1 cellular context compared by ENCODE assay signal in the genomic region with DNA sequence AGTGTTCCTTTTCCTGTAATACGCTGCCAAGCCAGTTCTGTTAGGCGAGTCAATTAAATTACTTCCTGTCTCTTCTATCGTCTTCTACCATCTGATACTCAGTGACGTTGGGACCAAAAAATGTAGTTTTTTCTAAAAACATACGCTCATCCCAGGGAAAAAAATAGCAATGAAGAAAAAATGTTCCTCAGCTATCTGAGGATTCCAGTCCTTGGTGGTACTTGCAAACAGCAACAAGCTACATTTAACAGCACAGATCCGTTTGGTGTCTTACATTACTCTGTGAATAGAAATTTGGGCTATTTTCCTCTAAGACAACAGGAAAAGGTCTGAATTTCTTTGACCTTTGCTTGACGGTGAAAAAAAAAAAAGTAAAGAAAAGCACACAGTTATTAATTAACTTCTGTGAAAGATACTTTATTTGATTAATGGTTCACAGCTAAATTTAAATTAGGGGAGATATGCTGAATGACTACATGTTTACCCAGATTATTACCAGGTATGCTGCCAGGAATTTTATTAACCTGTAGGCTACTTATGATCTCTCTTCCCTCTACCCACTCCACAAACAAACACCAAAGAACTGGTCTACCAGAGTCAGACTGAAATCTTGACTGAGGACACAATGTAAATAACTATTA.
TF ChIP-seq lines count a peak whose summit lies in the region.

No MANE protein-coding gene starts in this region.

TF ChIP-seq in A549, 52 proteins besides CTCF, POLR2A, EP300 and RAD21 (continued from another document):
- TF ChIP-seq, protein P1, sequence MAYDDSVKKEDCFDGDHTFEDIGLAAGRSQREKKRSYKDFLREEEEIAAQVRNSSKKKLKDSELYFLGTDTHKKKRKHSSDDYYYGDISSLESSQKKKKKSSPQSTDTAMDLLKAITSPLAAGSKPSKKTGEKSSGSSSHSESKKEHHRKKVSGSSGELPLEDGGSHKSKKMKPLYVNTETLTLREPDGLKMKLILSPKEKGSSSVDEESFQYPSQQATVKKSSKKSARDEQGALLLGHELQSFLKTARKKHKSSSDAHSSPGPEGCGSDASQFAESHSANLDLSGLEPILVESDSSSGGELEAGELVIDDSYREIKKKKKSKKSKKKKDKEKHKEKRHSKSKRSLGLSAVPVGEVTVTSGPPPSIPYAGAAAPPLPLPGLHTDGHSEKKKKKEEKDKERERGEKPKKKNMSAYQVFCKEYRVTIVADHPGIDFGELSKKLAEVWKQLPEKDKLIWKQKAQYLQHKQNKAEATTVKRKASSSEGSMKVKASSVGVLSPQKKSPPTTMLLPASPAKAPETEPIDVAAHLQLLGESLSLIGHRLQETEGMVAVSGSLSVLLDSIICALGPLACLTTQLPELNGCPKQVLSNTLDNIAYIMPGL (CRISPR knock-in tag; IDR thresholded peaks at IDR 0.05; ENCODE audit: borderline replicate concordance), result no peak
- TF ChIP-seq ZFP36 (IDR thresholded peaks at IDR 0.05; ENCODE audit: borderline replicate concordance, partially characterized antibody), result no peak
- no peak for TF ChIP-seq CHD4 (IDR thresholded peaks at IDR 0.05; ENCODE audit: borderline replicate concordance)
- TF ChIP-seq EHMT2 (IDR thresholded peaks at IDR 0.05; ENCODE audit: low read depth), result no peak
- TF ChIP-seq, protein P2, sequence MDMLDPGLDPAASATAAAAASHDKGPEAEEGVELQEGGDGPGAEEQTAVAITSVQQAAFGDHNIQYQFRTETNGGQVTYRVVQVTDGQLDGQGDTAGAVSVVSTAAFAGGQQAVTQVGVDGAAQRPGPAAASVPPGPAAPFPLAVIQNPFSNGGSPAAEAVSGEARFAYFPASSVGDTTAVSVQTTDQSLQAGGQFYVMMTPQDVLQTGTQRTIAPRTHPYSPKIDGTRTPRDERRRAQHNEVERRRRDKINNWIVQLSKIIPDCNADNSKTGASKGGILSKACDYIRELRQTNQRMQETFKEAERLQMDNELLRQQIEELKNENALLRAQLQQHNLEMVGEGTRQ (IDR thresholded peaks at IDR 0.05), result no peak
- TF ChIP-seq CEBPB (IDR thresholded peaks at IDR 0.05), result peak in 1 of 2 experiments; percentile 22; a peak in 1 of 4 replicates
- no peak for TF ChIP-seq ZNF302 (CRISPR knock-in tag; IDR thresholded peaks at IDR 0.05)
- no peak for TF ChIP-seq NPAS2 (CRISPR knock-in tag; IDR thresholded peaks at IDR 0.05; ENCODE audit: borderline replicate concordance)
- no peak for TF ChIP-seq BHLHE40 (IDR thresholded peaks at IDR 0.05; ENCODE audit: low read depth, low read length)
- no peak for TF ChIP-seq SMC3 (IDR thresholded peaks at IDR 0.05)
- TF ChIP-seq KDM1A (IDR thresholded peaks at IDR 0.05; ENCODE audit: low read depth), result no peak
- no peak for TF ChIP-seq RFX5 (IDR thresholded peaks at IDR 0.05)
- peak in 1 of 2 experiments; percentile 50; a peak in 2 of 5 replicates for TF ChIP-seq JUN (IDR thresholded peaks at IDR 0.05)
- TF ChIP-seq POLR2AphosphoS2 (conservative IDR thresholded peaks at IDR 0.05; ENCODE audit: low read length), result no peak
- no peak for TF ChIP-seq RARB (CRISPR knock-in tag; IDR thresholded peaks at IDR 0.05)
- no peak for TF ChIP-seq NR3C1 (IDR thresholded peaks at IDR 0.05)
- peak; percentile 74; the same call in 1 of the 2 replicates for TF ChIP-seq TFCP2L1 (CRISPR knock-in tag; IDR thresholded peaks at IDR 0.05)
- TF ChIP-seq, protein P3, sequence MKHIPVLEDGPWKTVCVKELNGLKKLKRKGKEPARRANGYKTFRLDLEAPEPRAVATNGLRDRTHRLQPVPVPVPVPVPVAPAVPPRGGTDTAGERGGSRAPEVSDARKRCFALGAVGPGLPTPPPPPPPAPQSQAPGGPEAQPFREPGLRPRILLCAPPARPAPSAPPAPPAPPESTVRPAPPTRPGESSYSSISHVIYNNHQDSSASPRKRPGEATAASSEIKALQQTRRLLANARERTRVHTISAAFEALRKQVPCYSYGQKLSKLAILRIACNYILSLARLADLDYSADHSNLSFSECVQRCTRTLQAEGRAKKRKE (CRISPR knock-in tag; IDR thresholded peaks at IDR 0.05; ENCODE audit: low read depth), result no peak
- TF ChIP-seq, protein P4, sequence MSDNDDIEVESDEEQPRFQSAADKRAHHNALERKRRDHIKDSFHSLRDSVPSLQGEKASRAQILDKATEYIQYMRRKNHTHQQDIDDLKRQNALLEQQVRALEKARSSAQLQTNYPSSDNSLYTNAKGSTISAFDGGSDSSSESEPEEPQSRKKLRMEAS (IDR thresholded peaks at IDR 0.05), result peak; percentile 28; the same call in 1 of the 2 replicates
- no peak for TF ChIP-seq RNF2 (IDR thresholded peaks at IDR 0.05; ENCODE audit: borderline replicate concordance, low read depth)
- no peak for TF ChIP-seq NFE2L2 (conservative IDR thresholded peaks at IDR 0.05; ENCODE audit: low read length)
- TF ChIP-seq RCOR1 (IDR thresholded peaks at IDR 0.05; ENCODE audit: low read depth, low read length), result no peak
- TF ChIP-seq EHF (CRISPR knock-in tag; IDR thresholded peaks at IDR 0.05), result no peak
- TF ChIP-seq SREBF2 (IDR thresholded peaks at IDR 0.05), result no peak
- TF ChIP-seq PHF8 (IDR thresholded peaks at IDR 0.05; ENCODE audit: borderline replicate concordance, low read depth), result no peak
- TF ChIP-seq HOXB13 (CRISPR knock-in tag; IDR thresholded peaks at IDR 0.05; ENCODE audit: low read depth), result no peak
- TF ChIP-seq, protein P5, sequence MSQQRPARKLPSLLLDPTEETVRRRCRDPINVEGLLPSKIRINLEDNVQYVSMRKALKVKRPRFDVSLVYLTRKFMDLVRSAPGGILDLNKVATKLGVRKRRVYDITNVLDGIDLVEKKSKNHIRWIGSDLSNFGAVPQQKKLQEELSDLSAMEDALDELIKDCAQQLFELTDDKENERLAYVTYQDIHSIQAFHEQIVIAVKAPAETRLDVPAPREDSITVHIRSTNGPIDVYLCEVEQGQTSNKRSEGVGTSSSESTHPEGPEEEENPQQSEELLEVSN (IDR thresholded peaks at IDR 0.05; ENCODE audit: borderline replicate concordance, low read depth), result no peak
- TF ChIP-seq HEYL (CRISPR knock-in tag; IDR thresholded peaks at IDR 0.05), result no peak
- no peak for TF ChIP-seq HOXA7 (CRISPR knock-in tag; IDR thresholded peaks at IDR 0.05)
- no peak for TF ChIP-seq ESRRA (IDR thresholded peaks at IDR 0.05; ENCODE audit: borderline replicate concordance, low read length)
- no peak; the same call in none of the 2 replicates for TF ChIP-seq GATA3 (IDR thresholded peaks at IDR 0.05; ENCODE audit: borderline replicate concordance)
- TF ChIP-seq FOSB (CRISPR knock-in tag; IDR thresholded peaks at IDR 0.05), result no peak
- TF ChIP-seq MYC (IDR thresholded peaks at IDR 0.05; ENCODE audit: borderline replicate concordance, low read length), result no peak
- TF ChIP-seq HOXB5 (CRISPR knock-in tag; IDR thresholded peaks at IDR 0.05), result peak; percentile 42; the same call in 1 of the 2 replicates
- TF ChIP-seq KDM5A (IDR thresholded peaks at IDR 0.05), result no peak
- TF ChIP-seq MAFK (IDR thresholded peaks at IDR 0.05; ENCODE audit: partially characterized antibody), result no peak
- TF ChIP-seq ZC3H11A (IDR thresholded peaks at IDR 0.05), result no peak
- TF ChIP-seq CHD2 (IDR thresholded peaks at IDR 0.05; ENCODE audit: low read length, partially characterized antibody), result no peak
- TF ChIP-seq FOSL2 (IDR thresholded peaks at IDR 0.05), result peak; percentile 18; the same call in 1 of the 2 replicates
- TF ChIP-seq FOSL2 (CRISPR knock-in tag; IDR thresholded peaks at IDR 0.05), result peak; percentile 64
- TF ChIP-seq TP53 (CRISPR knock-in tag; IDR thresholded peaks at IDR 0.05), result no peak
